Comparison of ENCODE assay signal across 8 cellular contexts in genomic region chr18:51668101-51668500, GRCh38.
A peak's percentile ranks its signal among the peaks of the same experiment; 100 is the strongest.
DNase-seq lines count a peak whose midpoint lies in the region; ATAC-seq and TF ChIP-seq lines count a peak whose summit lies in the region.

No MANE protein-coding gene starts in this region.

- DNase-seq in GM10266 (ENCODE audit: extremely low spot score) = peak; percentile 38
- DNase-seq in H7 = peak; percentile 52
- peak; percentile 18 for DNase-seq in MV-4-11 (lab: John Stamatoyannopoulos, UW)
- DNase-seq in SJCRH30 = peak; percentile 68 to 84
- peak; percentile 53 to 63 for DNase-seq in cardiac fibroblast (ENCODE audit: low read depth in 2 of 2)
- peak; percentile 51 for DNase-seq in left lobe of liver (ENCODE audit: low spot score)
- peak; percentile 31 for DNase-seq in stimulated activated CD8-positive, alpha-beta memory T cell treated with anti-CD3 and anti-CD28 coated beads, Interleukin-7, amount 100 ng/mL, for 24 hours (ENCODE audit: low read depth)
- DNase-seq in GM19240 (ENCODE audit: insufficient read length, low spot score) = no peak

- H3K27ac ChIP-seq in SJCRH30 = no peak overlapping the region

- H3K4me3 ChIP-seq in H7 (ENCODE audit: insufficient read depth, low read depth, low read length) (no peak overlapping the region), SJCRH30 (no peak overlapping the region), cardiac fibroblast (replicated peaks in 1 of 2; ENCODE audit: low read depth in 2 of 2, low read length in 2 of 2) (no peak overlapping the region)

- ATAC-seq in left lobe of liver = peak; percentile 92

- H3K27me3 ChIP-seq in H7 (ENCODE audit: control insufficient read depth, insufficient read depth, low read length) (no peaks in the 10 kb centered on the region), SJCRH30 (no peaks in the 10 kb centered on the region)

- no peaks in the 10 kb centered on the region for H3K36me3 ChIP-seq in H7 (replicated peaks; ENCODE audit: control insufficient read depth, insufficient read depth, low read length)
- no peaks in the 10 kb centered on the region for H3K36me3 ChIP-seq in SJCRH30

- H3K9me3 ChIP-seq in SJCRH30 (replicated peaks) = no peaks in the 10 kb centered on the region

- peak; percentile 75 for TF ChIP-seq CTCF in GM10266 (IDR thresholded peaks at IDR 0.05; ENCODE audit: control insufficient read depth, insufficient read depth, low read depth, missing control alignments)
- peak; percentile 72 for TF ChIP-seq CTCF in cardiac fibroblast (IDR thresholded peaks at IDR 0.05; ENCODE audit: low read depth, low read length)

- peaks cover 9% of the 10 kb centered on the region; the same call in 1 of the 2 replicates for H3K4me1 ChIP-seq in SJCRH30
